Comparison of ENCODE assay signal across 25 cellular contexts in genomic region chr14:103999795-104000440, GRCh38. TPM values are rescaled to one million over a fixed set of nuclear protein-coding genes. Genes with fewer than 3 reads are reported as not detected.
DNase-seq lines count a peak whose midpoint lies in the region; ATAC-seq and TF ChIP-seq lines count a peak whose summit lies in the region.
"Had no signal": no experiment of that assay in that cellular context is flagged by ENCODE, and none has a peak within 500 bp of the region (broad histone marks: within the 10 kb centered on the region; RNA-seq: fewer than 3 reads in every experiment).

No MANE protein-coding gene starts in this region.

- 88 to 90% methylated on average over 7 of the region's 7 CpGs for WGBS in sigmoid colon, 2 donors

- H3K4me3 Mint-ChIP-seq in activated T-cell treated with anti-CD3 and anti-CD28 coated beads, Interleukin-2, amount 50 U/mL, for 72 hours: no peak overlapping the region
- H3K4me3 Mint-ChIP-seq in activated T-cell treated with anti-CD3 and anti-CD28 coated beads, Interleukin-2, amount 50 U/mL, for 24 hours: no peak overlapping the region
- H3K4me3 Mint-ChIP-seq: CD14-positive monocyte; CD4-positive, alpha-beta T cell; CD8-positive, alpha-beta memory T cell; GM23338; HFFc6 had no signal

- intact Hi-C loops in lower lobe of right lung (cut with DNase I): no loop called here
- intact Hi-C loops in upper lobe of right lung (cut with DNase I): no loop called here
- intact Hi-C loops in sigmoid colon (cut with DNase I): no loop called here

- peaks cover 4% of the 10 kb centered on the region for H3K4me1 Mint-ChIP-seq in activated T-cell treated with anti-CD3 and anti-CD28 coated beads, Interleukin-2, amount 50 U/mL, for 72 hours (ENCODE audit: low read depth)
- no peaks in the 10 kb centered on the region for H3K4me1 Mint-ChIP-seq in activated T-cell treated with anti-CD3 and anti-CD28 coated beads, Interleukin-2, amount 50 U/mL, for 24 hours (ENCODE audit: low read depth)
- H3K4me1 Mint-ChIP-seq: CD14-positive monocyte; CD8-positive, alpha-beta memory T cell had no signal

- no peaks in the 10 kb centered on the region for H3K36me3 Mint-ChIP-seq in activated T-cell treated with anti-CD3 and anti-CD28 coated beads, Interleukin-2, amount 50 U/mL, for 72 hours (ENCODE audit: insufficient read depth in 2 of 2)
- no peaks in the 10 kb centered on the region for H3K36me3 Mint-ChIP-seq in activated T-cell treated with anti-CD3 and anti-CD28 coated beads, Interleukin-2, amount 50 U/mL, for 24 hours (ENCODE audit: low read depth)
- H3K36me3 Mint-ChIP-seq: CD8-positive, alpha-beta memory T cell had no signal

- H3K36me3 ChIP-seq in lower lobe of right lung (no peaks in the 10 kb centered on the region), upper lobe of right lung (no peaks in the 10 kb centered on the region), H7 (replicated peaks; ENCODE audit: control insufficient read depth, insufficient read depth, low read length) (no peaks in the 10 kb centered on the region), sigmoid colon (no peaks in the 10 kb centered on the region)
- H3K36me3 ChIP-seq: BE2C, HAP-1 had no signal

- H3K27me3 ChIP-seq in lower lobe of right lung (ENCODE audit: low read depth): peaks cover 5% of the 10 kb centered on the region
- H3K27me3 ChIP-seq in upper lobe of right lung: no peaks in the 10 kb centered on the region
- H3K27me3 ChIP-seq in H7 (ENCODE audit: control insufficient read depth, insufficient read depth, low read length): no peaks in the 10 kb centered on the region
- H3K27me3 ChIP-seq in sigmoid colon: no peaks in the 10 kb centered on the region
- H3K27me3 ChIP-seq: BE2C; BLaER1 treated with 17β-estradiol and CSF1 and Interleukin-3, amounts not matched to agents 10 nM and 100 nM had no signal

- TF ChIP-seq POLR2A in sigmoid colon (IDR thresholded peaks at IDR 0.05): no peak

- peak; percentile 44 to 53 for ATAC-seq in activated T-cell treated with anti-CD3 and anti-CD28 coated beads, Interleukin-2, amount 50 U/mL, for 72 hours (replicated peaks in 1 of 2)
- ATAC-seq in lower lobe of right lung (peak; percentile 36 to 65), upper lobe of right lung (peak; percentile 50)
- ATAC-seq: A549, GM23338 had no signal

- no peaks in the 10 kb centered on the region for H3K4me1 ChIP-seq in lower lobe of right lung
- H3K4me1 ChIP-seq in upper lobe of right lung: no peaks in the 10 kb centered on the region
- H3K4me1 ChIP-seq in sigmoid colon: peaks cover 0 to 6% (median 0%) of the 10 kb centered on the region in 4 donors
- H3K4me1 ChIP-seq: BE2C, HAP-1 had no signal

- H3K9me3 Mint-ChIP-seq in activated T-cell treated with anti-CD3 and anti-CD28 coated beads, Interleukin-2, amount 50 U/mL, for 72 hours: no peaks in the 10 kb centered on the region
- no peaks in the 10 kb centered on the region for H3K9me3 Mint-ChIP-seq in activated T-cell treated with anti-CD3 and anti-CD28 coated beads, Interleukin-2, amount 50 U/mL, for 24 hours
- H3K9me3 Mint-ChIP-seq: CD14-positive monocyte; CD4-positive, alpha-beta T cell; CD8-positive, alpha-beta memory T cell; GM23338; HFFc6 had no signal

- TF ChIP-seq CTCF in coronary artery (IDR thresholded peaks at IDR 0.05) (no peak), lower lobe of right lung (IDR thresholded peaks at IDR 0.05) (no peak), upper lobe of right lung (IDR thresholded peaks at IDR 0.05) (no peak), sigmoid colon (IDR thresholded peaks at IDR 0.05) (no peak)

- H3K4me3 ChIP-seq in coronary artery: no peak overlapping the region
- no peak overlapping the region for H3K4me3 ChIP-seq in lower lobe of right lung
- H3K4me3 ChIP-seq in upper lobe of right lung: no peak overlapping the region
- no peak overlapping the region for H3K4me3 ChIP-seq in H7 (ENCODE audit: insufficient read depth, low read depth, low read length)
- no peak overlapping the region for H3K4me3 ChIP-seq in sigmoid colon
- H3K4me3 ChIP-seq: A549; BLaER1 treated with 17β-estradiol and CSF1 and Interleukin-3, amounts not matched to agents 10 nM and 100 nM; GM23338; HAP-1 had no signal

- H3K9me3 ChIP-seq in lower lobe of right lung: no peaks in the 10 kb centered on the region
- no peaks in the 10 kb centered on the region for H3K9me3 ChIP-seq in upper lobe of right lung
- H3K9me3 ChIP-seq in sigmoid colon: no peaks in the 10 kb centered on the region
- H3K9me3 ChIP-seq: A549; BE2C; BLaER1 treated with 17β-estradiol and CSF1 and Interleukin-3, amounts not matched to agents 10 nM and 100 nM; HAP-1 had no signal

- no peak for DNase-seq in activated T-cell treated with anti-CD3 and anti-CD28 coated beads, Interleukin-2, amount 50 U/mL, for 72 hours
- DNase-seq in activated T-cell treated with anti-CD3 and anti-CD28 coated beads, Interleukin-2, amount 50 U/mL, for 24 hours: no peak
- DNase-seq in coronary artery (ENCODE audit: low spot score) (peak; percentile 17), lower lobe of right lung (no peak), upper lobe of right lung (no peak), H7 (no peak), sigmoid colon (no peak)
- DNase-seq: 8988T; ACHN; AML-193; BE2C; CD4-positive, alpha-beta T cell; CD8-positive, alpha-beta memory T cell; DMS53; DMS79 treated with DMSO at 0.1 percent for 48 hours; GF-D8; HFFc6 had no signal

- H3K27ac ChIP-seq in coronary artery (no peak overlapping the region), lower lobe of right lung (no peak overlapping the region), upper lobe of right lung (no peak overlapping the region), sigmoid colon (no peak overlapping the region)
- H3K27ac ChIP-seq: A549; BLaER1 treated with 17β-estradiol and CSF1 and Interleukin-3, amounts not matched to agents 10 nM and 100 nM had no signal

- peaks cover 10% of the 10 kb centered on the region for H3K27me3 Mint-ChIP-seq in activated T-cell treated with anti-CD3 and anti-CD28 coated beads, Interleukin-2, amount 50 U/mL, for 72 hours (ENCODE audit: low read depth)
- H3K27me3 Mint-ChIP-seq in activated T-cell treated with anti-CD3 and anti-CD28 coated beads, Interleukin-2, amount 50 U/mL, for 24 hours: peaks cover 8% of the 10 kb centered on the region

- no peak overlapping the region for H3K27ac Mint-ChIP-seq in activated T-cell treated with anti-CD3 and anti-CD28 coated beads, Interleukin-2, amount 50 U/mL, for 72 hours
- H3K27ac Mint-ChIP-seq in activated T-cell treated with anti-CD3 and anti-CD28 coated beads, Interleukin-2, amount 50 U/mL, for 24 hours: no peak overlapping the region
- H3K27ac Mint-ChIP-seq: CD14-positive monocyte; CD4-positive, alpha-beta T cell; CD8-positive, alpha-beta memory T cell; GM23338; HFFc6 had no signal

- TF ChIP-seq EP300 in sigmoid colon (IDR thresholded peaks at IDR 0.05): no peak

RNA-seq across cellular contexts. Expression of gene RD3L, which starts 57.6 kb away (rescaled TPM):
- total RNA-seq in activated T-cell treated with anti-CD3 and anti-CD28 coated beads, Interleukin-2, amount 50 U/mL, for 72 hours: not detected
- not detected for total RNA-seq in lower lobe of right lung
- total RNA-seq in upper lobe of right lung: not detected
- not detected in 2 replicates for total RNA-seq in H7 (2014; rRNA removed; shearing (Covaris generic))
- not detected for total RNA-seq in sigmoid colon
- polyA plus RNA-seq in sigmoid colon: not detected
- total RNA-seq: CD4-positive, alpha-beta T cell; CD8-positive, alpha-beta memory T cell; Daoy; G401; GM23338; H4; HFFc6 had no signal
- polyA plus RNA-seq: A549; CD14-positive monocyte; CD8-positive, alpha-beta memory T cell; GM23338 had no signal
